19 cellular contexts compared by ENCODE assay signal in the genomic region with DNA sequence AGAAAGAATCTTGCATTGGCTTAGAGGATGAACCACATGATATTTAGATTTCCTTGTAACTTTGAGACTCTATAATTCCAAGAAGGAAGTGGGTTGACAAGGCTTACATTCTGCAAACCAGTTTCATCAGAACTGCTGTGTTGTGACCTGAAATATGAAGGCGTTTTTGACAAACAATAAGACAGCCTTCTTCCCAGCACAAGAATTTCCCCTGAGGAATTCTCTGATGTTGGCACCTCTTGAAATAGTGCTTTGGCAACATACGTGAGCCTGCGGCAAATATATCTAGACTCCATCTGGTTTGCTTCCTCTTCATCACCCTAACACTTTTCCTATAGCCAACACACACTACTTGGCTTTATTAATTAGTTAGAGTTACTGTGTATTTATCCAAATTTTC.
"Had no signal": no experiment of that assay in that cellular context is flagged by ENCODE, and none has a peak within 500 bp of the region (broad histone marks: within the 10 kb centered on the region; RNA-seq: fewer than 3 reads in every experiment).

No MANE protein-coding gene starts in this region.

- H3K36me3 ChIP-seq: colonic mucosa, esophagus muscularis mucosa, gastroesophageal sphincter, neutrophil, spleen, tibial artery, upper lobe of right lung had no signal

- H3K4me3 ChIP-seq: colonic mucosa, esophagus muscularis mucosa, gastroesophageal sphincter, mucosa of descending colon, spleen, tibial artery, upper lobe of right lung had no signal

- H3K27ac ChIP-seq: colonic mucosa, esophagus muscularis mucosa, gastroesophageal sphincter, neutrophil, spleen, tibial artery, upper lobe of right lung had no signal

- H3K4me1 ChIP-seq: colonic mucosa, esophagus muscularis mucosa, gastroesophageal sphincter, spleen, tibial artery, upper lobe of right lung had no signal

- ATAC-seq: gastroesophageal sphincter; mucosa of descending colon; naive thymus-derived CD8-positive, alpha-beta T cell; sciatic nerve; stimulated activated memory B cell treated with anti-CD40 and anti-IgM and Interleukin-4, amounts not matched to agents 10 μg/mL and 1 μg/mL and 100 μg/mL, for 72 hours; upper lobe of right lung had no signal

- H3K27me3 ChIP-seq: colonic mucosa, esophagus muscularis mucosa, gastroesophageal sphincter, neutrophil, spleen, tibial artery, upper lobe of right lung had no signal

- FAIRE-seq: endothelial cell of umbilical vein had no signal

- DNase-seq: colonic mucosa; effector CD4-positive, alpha-beta T cell; endodermal cell; glutamatergic neuron; immature natural killer cell; mucosa of descending colon; naive thymus-derived CD8-positive, alpha-beta T cell; spleen; stimulated activated CD4-positive, alpha-beta T cell treated with anti-CD3 and anti-CD28 coated beads, Interleukin-15, amount 100 ng/mL, for 24 hours; stimulated activated CD4-positive, alpha-beta T cell treated with anti-CD3 and anti-CD28 coated beads, Interleukin-1b, Interleukin-23, amount 100 ng/mL, for 48 hours; stimulated activated CD4-positive, alpha-beta T cell treated with anti-CD3 and anti-CD28 coated beads, Interleukin-4, amount 100 ng/mL, for 24 hours; tibial artery; upper lobe of right lung had no signal

- H3K9me3 ChIP-seq: colonic mucosa, esophagus muscularis mucosa, gastroesophageal sphincter, mucosa of descending colon, neutrophil, spleen, tibial artery, upper lobe of right lung had no signal
